20 cellular contexts compared by ENCODE assay signal in the genomic region with DNA sequence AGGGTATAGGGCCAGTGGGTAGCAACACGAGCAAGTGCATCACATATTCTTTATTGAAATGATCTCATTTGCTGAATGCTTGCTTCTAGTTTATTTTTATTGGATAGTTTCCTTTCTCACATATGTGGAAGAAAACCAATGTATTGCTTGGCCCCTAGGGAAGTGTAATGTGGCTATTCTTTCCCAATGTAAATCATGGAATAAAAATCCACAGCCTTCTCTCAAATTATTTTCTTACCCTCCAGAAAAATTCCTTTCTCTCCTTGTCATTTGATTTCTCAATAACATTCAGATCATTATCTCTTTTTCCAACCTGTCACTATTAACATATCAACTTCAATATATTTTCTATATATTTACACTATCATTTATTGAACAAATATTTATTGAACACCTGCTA. TPM values are rescaled to one million over a fixed set of nuclear protein-coding genes. Genes with fewer than 3 reads are reported as not detected.
DNase-seq lines count a peak whose midpoint lies in the region; ATAC-seq and TF ChIP-seq lines count a peak whose summit lies in the region.
"Had no signal": no experiment of that assay in that cellular context is flagged by ENCODE, and none has a peak within 500 bp of the region (broad histone marks: within the 10 kb centered on the region; RNA-seq: fewer than 3 reads in every experiment).

No MANE protein-coding gene starts in this region.

- DNase-seq in MCF 10A (ENCODE audit: unreplicated experiment) (peak; percentile 26), breast epithelium (ENCODE audit: low spot score in 2 of 2) (no peak), RWPE2 (ENCODE audit: low spot score) (no peak), fibroblast of the aortic adventitia (ENCODE audit: low read depth) (peak; percentile 21), head of caudate nucleus (no peak), NCI-H1048 (lab: John Stamatoyannopoulos, UW) (no peak)
- DNase-seq in stimulated activated CD4-positive, alpha-beta T cell treated with anti-CD3 and anti-CD28 coated beads, Interleukin-15, amount 100 ng/mL, for 24 hours = no peak
- no peak for DNase-seq in effector memory CD8-positive, alpha-beta T cell
- DNase-seq: BE2C; Calu3; CD4-positive, alpha-beta T cell; NCI-H1105 treated with DMSO at 0.1 percent for 48 hours; NCI-H1694; NCI-H2081 treated with DMSO at 0.1 percent for 48 hours; NCI-H748 treated with DMSO at 0.1 percent for 48 hours; NK-92 treated with Interleukin-12 subunit alpha and Interleukin-12 subunit beta, amount 100 ng/mL, for 24 hours; SHP77 treated with DMSO at 0.1 percent for 48 hours; SK-N-SH had no signal

- H3K27me3 ChIP-seq in breast epithelium = no peaks in the 10 kb centered on the region
- no peaks in the 10 kb centered on the region for H3K27me3 ChIP-seq in RWPE2 (ENCODE audit: insufficient read depth, poor library complexity, severe bottlenecking)
- H3K27me3 ChIP-seq: BE2C had no signal

- H3K9me3 ChIP-seq in breast epithelium (no peaks in the 10 kb centered on the region), RWPE2 (ENCODE audit: severe bottlenecking) (no peaks in the 10 kb centered on the region)
- H3K9me3 ChIP-seq: BE2C, SK-N-SH had no signal

- TF ChIP-seq POLR2A in breast epithelium (IDR thresholded peaks at IDR 0.05) = no peak

- TF ChIP-seq CTCF in MCF 10A (IDR thresholded peaks at IDR 0.05; ENCODE audit: unreplicated experiment) (no peak), breast epithelium (IDR thresholded peaks at IDR 0.05) (no peak), RWPE2 (IDR thresholded peaks at IDR 0.05; ENCODE audit: poor library complexity, severe bottlenecking) (no peak), fibroblast of the aortic adventitia (IDR thresholded peaks at IDR 0.05; ENCODE audit: insufficient read depth, low read length) (no peak)

- intact Hi-C loops in MCF 10A (cut with micrococcal nuclease) = no loop called here
- intact Hi-C loops in breast epithelium (cut with DNase I; ENCODE audit: low total_unique reads) = no loop called here
- intact Hi-C loops in head of caudate nucleus (cut with DNase I) = no loop called here

- H3K4me1 ChIP-seq in breast epithelium = no peaks in the 10 kb centered on the region
- H3K4me1 ChIP-seq in RWPE2 (ENCODE audit: insufficient read depth, poor library complexity, severe bottlenecking) = peaks cover 53% of the 10 kb centered on the region
- H3K4me1 ChIP-seq: BE2C had no signal

- H3K4me3 ChIP-seq in breast epithelium (no peak overlapping the region), RWPE2 (ENCODE audit: severe bottlenecking) (no peak overlapping the region), fibroblast of the aortic adventitia (ENCODE audit: low read depth, low read length) (no peak overlapping the region)

- no peaks in the 10 kb centered on the region for H3K9me3 Mint-ChIP-seq in MCF 10A (ENCODE audit: unreplicated experiment)
- no peaks in the 10 kb centered on the region for H3K9me3 Mint-ChIP-seq in effector memory CD8-positive, alpha-beta T cell
- H3K9me3 Mint-ChIP-seq: CD4-positive, alpha-beta T cell; IgD-negative memory B cell had no signal

- H3K4me3 Mint-ChIP-seq in MCF 10A (ENCODE audit: unreplicated experiment) = no peak overlapping the region
- no peak overlapping the region for H3K4me3 Mint-ChIP-seq in effector memory CD8-positive, alpha-beta T cell
- H3K4me3 Mint-ChIP-seq: CD4-positive, alpha-beta T cell had no signal

- H3K27me3 Mint-ChIP-seq in MCF 10A (ENCODE audit: insufficient read depth, unreplicated experiment) = no peaks in the 10 kb centered on the region
- H3K27me3 Mint-ChIP-seq in effector memory CD8-positive, alpha-beta T cell = peaks cover 8 to 15% of the 10 kb centered on the region in 2 donors

- H3K27ac ChIP-seq in breast epithelium (no peak overlapping the region), RWPE2 (ENCODE audit: poor library complexity, severe bottlenecking) (peak overlapping the region; percentile 97)
- H3K27ac ChIP-seq: 22Rv1 had no signal

- POLR2A ChIA-PET in MCF 10A (lab: Yijun Ruan, JAX) = no interaction called here

- peak overlapping the region; percentile 59 for H3K27ac Mint-ChIP-seq in MCF 10A (ENCODE audit: low read depth, unreplicated experiment)
- H3K27ac Mint-ChIP-seq in effector memory CD8-positive, alpha-beta T cell = no peak overlapping the region
- H3K27ac Mint-ChIP-seq: CD4-positive, alpha-beta T cell; IgD-negative memory B cell had no signal

- H3K36me3 ChIP-seq in breast epithelium (no peaks in the 10 kb centered on the region), RWPE2 (ENCODE audit: low read depth) (no peaks in the 10 kb centered on the region)
- H3K36me3 ChIP-seq: BE2C had no signal

- CTCF ChIA-PET in MCF 10A (lab: Yijun Ruan, JAX) = interaction anchor here (0.6 kb wide), 1 partner anchor 1245 kb away, joined by 3 read pairs; no protein-coding TSS in a partner anchor

- peaks cover 38% of the 10 kb centered on the region for H3K4me1 Mint-ChIP-seq in MCF 10A (ENCODE audit: insufficient read depth, unreplicated experiment)
- H3K4me1 Mint-ChIP-seq in effector memory CD8-positive, alpha-beta T cell (ENCODE audit: low read depth in 2 of 2) = peaks cover 4% of the 10 kb centered on the region in 2 donors
- H3K4me1 Mint-ChIP-seq: IgD-negative memory B cell had no signal

- H3K36me3 Mint-ChIP-seq in MCF 10A (ENCODE audit: insufficient read depth, unreplicated experiment) = peaks cover 7% of the 10 kb centered on the region
- H3K36me3 Mint-ChIP-seq in effector memory CD8-positive, alpha-beta T cell (ENCODE audit: insufficient read depth) = no peaks in the 10 kb centered on the region

- BruUV-seq in MCF 10A (replicated peaks; lab: Mats Ljungman, UMichigan) = no TSS peak

- ATAC-seq in RWPE2 (ENCODE audit: low read depth) = no peak
- no peak for ATAC-seq in effector memory CD8-positive, alpha-beta T cell (replicated peaks)

RNA-seq across cellular contexts. Expression of gene PTPRK, which starts 51.9 kb away (rescaled TPM):
- 50.2 and 55.5 TPM in 2 replicates for total RNA-seq in MCF 10A (2022)
- 100 to 1,000 TPM in 1 of 3 donors, 10 to 100 TPM in 2; 29.1 to 134 (median 77.0) TPM for total RNA-seq in breast epithelium
- total RNA-seq in fibroblast of the aortic adventitia (ENCODE audit: low replicate concordance) = 27.1 and 70.2 TPM in 2 replicates

Comparison
In these comparisons a context has a peak if more than half of its experiments do, and no peak if none do; other contexts are left out.
1. DNase-seq: peak in MCF 10A (single experiment) and fibroblast of the aortic adventitia (single experiment); none in breast epithelium (0 of 2), RWPE2 (single experiment), stimulated activated CD4-positive, alpha-beta T cell treated with anti-CD3 and anti-CD28 coated beads, Interleukin-15, amount 100 ng/mL, for 24 hours (single experiment), effector memory CD8-positive, alpha-beta T cell (0 of 3), head of caudate nucleus (0 of 42) and NCI-H1048 (single experiment).